In genomic region chr11:46295996-46296519, GRCh38 we compare ENCODE assay signal across 8 cellular contexts.
A peak's percentile ranks its signal among the peaks of the same experiment; 100 is the strongest.
DNase-seq lines count a peak whose midpoint lies in the region; ATAC-seq lines count a peak whose summit lies in the region.

No MANE protein-coding gene starts in this region.

- H3K4me3 ChIP-seq in HAP-1 (peak overlapping the region; percentile 33), iPS-11a (ENCODE audit: low read depth, low read length) (peak overlapping the region; percentile 39), skin epidermis (peak overlapping the region; percentile 28 to 47 (median 35))

- H3K27me3 Mint-ChIP-seq in activated naive CD8-positive, alpha-beta T cell = no peaks in the 10 kb centered on the region

- H3K36me3 Mint-ChIP-seq in activated naive CD8-positive, alpha-beta T cell = no peaks in the 10 kb centered on the region

- ATAC-seq in GM21515 (IDR thresholded peaks at IDR 0.05; ENCODE audit: unreplicated experiment) (no peak), HG02763 (IDR thresholded peaks at IDR 0.05; ENCODE audit: unreplicated experiment) (no peak)

- no peaks in the 10 kb centered on the region for H3K9me3 Mint-ChIP-seq in activated naive CD8-positive, alpha-beta T cell (ENCODE audit: low read depth)

- H3K9me3 ChIP-seq in HAP-1 = no peaks in the 10 kb centered on the region

- H3K27ac Mint-ChIP-seq in activated naive CD8-positive, alpha-beta T cell = no peak overlapping the region

- H3K36me3 ChIP-seq in HAP-1 (replicated peaks) = no peaks in the 10 kb centered on the region

- H3K27me3 ChIP-seq in HAP-1 (ENCODE audit: low read depth) = no peaks in the 10 kb centered on the region

- H3K4me1 Mint-ChIP-seq in activated naive CD8-positive, alpha-beta T cell (ENCODE audit: low read depth) = peaks cover 4% of the 10 kb centered on the region

- H3K4me1 ChIP-seq in HAP-1 = peaks cover 9% of the 10 kb centered on the region

- H3K4me3 Mint-ChIP-seq in activated naive CD8-positive, alpha-beta T cell = peak overlapping the region; percentile 88

- in situ Hi-C loops in HAP-1 (cut with MboI; ENCODE audit: low sequenced_read_pairs) = no loop called here

- peak overlapping the region in 17 of 21 experiments; percentile 2 to 86 (median 44) for H3K27ac ChIP-seq in skin epidermis

- DNase-seq in HAP-1 (ENCODE audit: low spot score in 2 of 2) (no peak), HK-2 (ENCODE audit: unreplicated experiment) (no peak), AG20443 (ENCODE audit: low spot score) (no peak)
